In genomic region chr17:38428150-38428642, GRCh38 we compare ENCODE assay signal across 8 cellular contexts. TPM values are rescaled to one million over a fixed set of nuclear protein-coding genes. Genes with fewer than 3 reads are reported as not detected.
DNase-seq lines count a peak whose midpoint lies in the region; ATAC-seq and TF ChIP-seq lines count a peak whose summit lies in the region.

Gene ARHGAP23, plus strand, starts transcription at chr17:38428464. Its CDS starts 22 bp downstream, at chr17:38428486.

- peak; percentile 78 for DNase-seq in Calu3
- peak; percentile 79 for DNase-seq in NB4 (ENCODE audit: low read depth)
- DNase-seq in activated T-cell treated with anti-CD3 and anti-CD28 coated beads, Interleukin-2, amount 50 U/mL, for 72 hours, result peak; percentile 48
- DNase-seq in midbrain (lab: John Stamatoyannopoulos, UW), result peak; percentile 79
- DNase-seq in stimulated activated naive CD8-positive, alpha-beta T cell treated with anti-CD3 and anti-CD28 coated beads, Interleukin-15, Interleukin-2, amounts not matched to agents 100 U/mL and 50 U/mL, for 24 hours, result peak; percentile 46
- DNase-seq in KG1 (lab: John Stamatoyannopoulos, UW), result no peak

- peaks cover 68% of the 10 kb centered on the region for H3K27me3 Mint-ChIP-seq in Calu3 (ENCODE audit: unreplicated experiment)
- peaks cover 40% of the 10 kb centered on the region for H3K27me3 Mint-ChIP-seq in activated T-cell treated with anti-CD3 and anti-CD28 coated beads, Interleukin-2, amount 50 U/mL, for 72 hours (ENCODE audit: low read depth)

- peak within 1 kb of the TSS; percentile 56 for H3K27ac Mint-ChIP-seq in Calu3 (ENCODE audit: unreplicated experiment)
- no peak within 1 kb of the TSS for H3K27ac Mint-ChIP-seq in activated T-cell treated with anti-CD3 and anti-CD28 coated beads, Interleukin-2, amount 50 U/mL, for 72 hours

- H3K36me3 Mint-ChIP-seq in Calu3 (ENCODE audit: insufficient read depth, unreplicated experiment), result peaks cover 24% of the 10 kb centered on the region
- no peaks in the 10 kb centered on the region for H3K36me3 Mint-ChIP-seq in activated T-cell treated with anti-CD3 and anti-CD28 coated beads, Interleukin-2, amount 50 U/mL, for 72 hours (ENCODE audit: insufficient read depth in 2 of 2)

- H3K9me3 Mint-ChIP-seq in Calu3 (ENCODE audit: low read depth, unreplicated experiment), result no peaks in the 10 kb centered on the region
- H3K9me3 Mint-ChIP-seq in activated T-cell treated with anti-CD3 and anti-CD28 coated beads, Interleukin-2, amount 50 U/mL, for 72 hours, result no peaks in the 10 kb centered on the region

- TF ChIP-seq POLR2A in NB4 (IDR thresholded peaks at IDR 0.05; ENCODE audit: extremely low read depth, insufficient read length), result peak; percentile 13

- peaks cover 14% of the 10 kb centered on the region for H3K4me1 Mint-ChIP-seq in Calu3 (ENCODE audit: low read depth, unreplicated experiment)
- H3K4me1 Mint-ChIP-seq in activated T-cell treated with anti-CD3 and anti-CD28 coated beads, Interleukin-2, amount 50 U/mL, for 72 hours (ENCODE audit: low read depth), result peaks cover 13% of the 10 kb centered on the region

- peak within 1 kb of the TSS; percentile 73 for H3K4me3 ChIP-seq in NB4 (ENCODE audit: low read depth, low read length)

- peak within 1 kb of the TSS; percentile 70 for H3K4me3 Mint-ChIP-seq in Calu3 (ENCODE audit: low read depth, unreplicated experiment)
- peak within 1 kb of the TSS; percentile 42 to 85 for H3K4me3 Mint-ChIP-seq in activated T-cell treated with anti-CD3 and anti-CD28 coated beads, Interleukin-2, amount 50 U/mL, for 72 hours

- CTCF ChIA-PET in Calu3 (lab: Charles Lee), result interaction anchor here (0.6 to 2.0 kb wide), 8 partner anchors 13 to 1420 kb away, joined by 3 to 7 read pairs (median 5); no protein-coding TSS in a partner anchor

- peak; percentile 11 for TF ChIP-seq CTCF in Calu3 (IDR thresholded peaks at IDR 0.05; ENCODE audit: unreplicated experiment)
- TF ChIP-seq CTCF in NB4 (IDR thresholded peaks at IDR 0.05; ENCODE audit: low read depth, low read length), result no peak

- BruUV-seq in Calu3 (replicated peaks; lab: Mats Ljungman, UMichigan), result no TSS peak

- peak; percentile 64 to 69 for ATAC-seq in activated T-cell treated with anti-CD3 and anti-CD28 coated beads, Interleukin-2, amount 50 U/mL, for 72 hours (replicated peaks in 1 of 2)
- peak; percentile 24 for ATAC-seq in esophagus mucosa
- peak; percentile 48 for ATAC-seq in stimulated activated naive CD8-positive, alpha-beta T cell treated with anti-CD3 and anti-CD28 coated beads, Interleukin-15, Interleukin-2, amounts not matched to agents 100 U/mL and 50 U/mL, for 24 hours
- no peak for ATAC-seq in GM19351 (IDR thresholded peaks at IDR 0.05; ENCODE audit: unreplicated experiment)

- intact Hi-C loops in Calu3 (cut with micrococcal nuclease; ENCODE audit: unreplicated experiment), result no loop called here

RNA-seq across cellular contexts. Expression of gene ARHGAP23, which starts in this region (rescaled TPM):
- total RNA-seq in Calu3 (2022) (140 and 304 TPM in 2 replicates), esophagus mucosa (148 TPM)
- 1 to 10 TPM; 2.6 to 2.7 TPM for total RNA-seq in activated T-cell treated with anti-CD3 and anti-CD28 coated beads, Interleukin-2, amount 50 U/mL, for 72 hours

Comparison
In these comparisons a context has a peak if more than half of its experiments do, and no peak if none do; other contexts are left out.
1. RNA of gene ARHGAP23 (total RNA-seq): 148 TPM in esophagus mucosa (single experiment) and 140 to 304 TPM in Calu3; 2.6 to 2.7 TPM in activated T-cell treated with anti-CD3 and anti-CD28 coated beads, Interleukin-2, amount 50 U/mL, for 72 hours; every median in the first group is over 10 times any median in the second.